ENCODE assay signal across 16 cellular contexts in the genomic region with DNA sequence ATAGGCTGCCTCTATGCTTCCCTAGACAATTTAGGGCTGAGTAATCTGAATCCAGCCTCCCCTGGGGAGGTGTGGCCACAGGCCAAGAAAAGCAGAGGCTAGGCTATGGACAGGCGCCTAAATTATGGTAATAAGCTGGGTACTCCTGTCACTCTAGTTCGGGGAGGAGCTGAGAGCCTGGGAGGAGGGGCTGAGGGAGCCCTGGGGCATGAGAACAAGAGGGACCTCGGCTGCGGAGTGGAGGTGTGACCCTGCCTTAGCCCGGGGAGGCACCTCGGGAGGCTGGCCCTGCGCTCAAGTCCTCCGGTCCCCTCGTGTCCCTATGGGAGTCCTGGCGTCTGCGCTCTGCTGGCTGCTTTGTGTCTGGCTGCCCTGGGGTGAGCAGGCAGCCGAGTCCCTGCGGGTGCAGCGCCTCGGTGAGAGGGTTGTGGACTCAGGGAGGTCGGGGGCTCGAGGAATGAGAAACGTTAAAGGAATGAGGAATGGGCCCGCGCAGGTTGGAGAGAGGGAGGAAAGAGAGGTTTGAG. TPM values are rescaled to one million over a fixed set of nuclear protein-coding genes. Genes with fewer than 3 reads are reported as not detected.
DNase-seq lines count a peak whose midpoint lies in the region; ATAC-seq and TF ChIP-seq lines count a peak whose summit lies in the region.
"Had no signal": no experiment of that assay in that cellular context is flagged by ENCODE, and none has a peak within 500 bp of the region (broad histone marks: within the 10 kb centered on the region; RNA-seq: fewer than 3 reads in every experiment).

A gene with protein sequence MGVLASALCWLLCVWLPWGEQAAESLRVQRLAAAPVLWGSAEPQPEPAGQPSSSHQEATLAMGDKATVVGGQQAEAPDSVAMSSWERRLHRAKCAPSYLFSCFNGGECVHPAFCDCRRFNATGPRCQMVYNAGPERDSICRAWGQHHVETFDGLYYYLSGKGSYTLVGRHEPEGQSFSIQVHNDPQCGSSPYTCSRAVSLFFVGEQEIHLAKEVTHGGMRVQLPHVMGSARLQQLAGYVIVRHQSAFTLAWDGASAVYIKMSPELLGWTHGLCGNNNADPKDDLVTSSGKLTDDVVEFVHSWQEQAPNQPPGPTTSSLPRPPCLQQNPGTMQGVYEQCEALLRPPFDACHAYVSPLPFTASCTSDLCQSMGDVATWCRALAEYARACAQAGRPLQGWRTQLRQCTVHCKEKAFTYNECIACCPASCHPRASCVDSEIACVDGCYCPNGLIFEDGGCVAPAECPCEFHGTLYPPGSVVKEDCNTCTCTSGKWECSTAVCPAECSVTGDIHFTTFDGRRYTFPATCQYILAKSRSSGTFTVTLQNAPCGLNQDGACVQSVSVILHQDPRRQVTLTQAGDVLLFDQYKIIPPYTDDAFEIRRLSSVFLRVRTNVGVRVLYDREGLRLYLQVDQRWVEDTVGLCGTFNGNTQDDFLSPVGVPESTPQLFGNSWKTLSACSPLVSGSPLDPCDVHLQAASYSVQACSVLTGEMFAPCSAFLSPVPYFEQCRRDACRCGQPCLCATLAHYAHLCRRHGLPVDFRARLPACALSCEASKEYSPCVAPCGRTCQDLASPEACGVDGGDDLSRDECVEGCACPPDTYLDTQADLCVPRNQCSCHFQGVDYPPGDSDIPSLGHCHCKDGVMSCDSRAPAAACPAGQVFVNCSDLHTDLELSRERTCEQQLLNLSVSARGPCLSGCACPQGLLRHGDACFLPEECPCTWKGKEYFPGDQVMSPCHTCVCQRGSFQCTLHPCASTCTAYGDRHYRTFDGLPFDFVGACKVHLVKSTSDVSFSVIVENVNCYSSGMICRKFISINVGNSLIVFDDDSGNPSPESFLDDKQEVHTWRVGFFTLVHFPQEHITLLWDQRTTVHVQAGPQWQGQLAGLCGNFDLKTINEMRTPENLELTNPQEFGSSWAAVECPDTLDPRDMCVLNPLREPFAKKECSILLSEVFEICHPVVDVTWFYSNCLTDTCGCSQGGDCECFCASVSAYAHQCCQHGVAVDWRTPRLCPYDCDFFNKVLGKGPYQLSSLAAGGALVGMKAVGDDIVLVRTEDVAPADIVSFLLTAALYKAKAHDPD (N-terminal part only) (plus strand): TSS at position 209 of the 527 bp plus-strand sequence. CDS start 114 bp downstream, at position 323.

- no peaks in the 10 kb centered on the region for H3K36me3 Mint-ChIP-seq in neural progenitor cell

- TF ChIP-seq CTCF in cardiac fibroblast (IDR thresholded peaks at IDR 0.05; ENCODE audit: low read depth, low read length) (no peak), neural progenitor cell (IDR thresholded peaks at IDR 0.05) (no peak)

- H4K20me1 ChIP-seq in neural progenitor cell (ENCODE audit: low read depth), result no peaks in the 10 kb centered on the region

- peaks cover 11% of the 10 kb centered on the region for H3K27me3 Mint-ChIP-seq in neural progenitor cell (ENCODE audit: insufficient read depth, low read depth)

- DNase-seq in DMS53 (lab: John Stamatoyannopoulos, UW), result peak; percentile 23
- no peak for DNase-seq in DMS53 treated with DMSO at 0.1 percent for 48 hours (lab: John Stamatoyannopoulos, UW; ENCODE audit: unreplicated experiment)
- DNase-seq in NCI-H2107 (lab: John Stamatoyannopoulos, UW), result peak; percentile 74
- DNase-seq in cardiac fibroblast (ENCODE audit: low read depth in 2 of 2), result peak; percentile 8 to 25
- peak; percentile 86 for DNase-seq in neural progenitor cell (ENCODE audit: low spot score)
- DNase-seq: activated B cell treated with CpG ODN at 0.5 μM for 24 hours; activated naive CD4-positive, alpha-beta T cell treated with anti-CD3 and anti-CD28 coated beads, Interleukin-2, amount 50 U/mL, for 16 hours; effector memory CD4-positive, alpha-beta T cell; KG1 had no signal

- no peak within 1 kb of the TSS for H3K9ac ChIP-seq in neural progenitor cell

- ATAC-seq in HG03521 (IDR thresholded peaks at IDR 0.05; ENCODE audit: unreplicated experiment) (no peak), GM19455 (IDR thresholded peaks at IDR 0.05; ENCODE audit: unreplicated experiment) (no peak), HG03442 (IDR thresholded peaks at IDR 0.05; ENCODE audit: unreplicated experiment) (no peak)
- ATAC-seq: Panc1 had no signal

- no peak within 1 kb of the TSS for H3K27ac ChIP-seq in neural progenitor cell
- H3K27ac ChIP-seq: 22Rv1, pancreas, upper lobe of left lung had no signal

- H3K4me3 Mint-ChIP-seq in neural progenitor cell, result peak within 1 kb of the TSS; percentile 76
- H3K4me3 Mint-ChIP-seq: activated B cell treated with CpG ODN at 0.5 μM for 24 hours had no signal

- H3K4me1 ChIP-seq in neural progenitor cell, result peaks cover 9% of the 10 kb centered on the region

- H3K4me1 Mint-ChIP-seq in neural progenitor cell, result peaks cover 18% of the 10 kb centered on the region
- H3K4me1 Mint-ChIP-seq: activated B cell treated with CpG ODN at 0.5 μM for 24 hours had no signal

- no peaks in the 10 kb centered on the region for H3K9me3 Mint-ChIP-seq in neural progenitor cell
- H3K9me3 Mint-ChIP-seq: activated B cell treated with CpG ODN at 0.5 μM for 24 hours had no signal

- peak within 1 kb of the TSS; percentile 84 for H3K27ac Mint-ChIP-seq in neural progenitor cell
- H3K27ac Mint-ChIP-seq: activated B cell treated with CpG ODN at 0.5 μM for 24 hours had no signal

- H3F3A ChIP-seq in neural progenitor cell (ENCODE audit: low read depth), result no peaks in the 10 kb centered on the region

- H3K27me3 ChIP-seq in neural progenitor cell, result peaks cover 58% of the 10 kb centered on the region
- H3K27me3 ChIP-seq: pancreas had no signal

- no peaks in the 10 kb centered on the region for H3K36me3 ChIP-seq in neural progenitor cell
- H3K36me3 ChIP-seq: pancreas, upper lobe of left lung had no signal

- peak within 1 kb of the TSS; percentile 78 for H3K4me2 ChIP-seq in neural progenitor cell

- H2AFZ ChIP-seq in neural progenitor cell (replicated peaks), result peak within 1 kb of the TSS; percentile 87

- no peaks in the 10 kb centered on the region for H3K79me2 ChIP-seq in neural progenitor cell (ENCODE audit: low read depth)

- no peaks in the 10 kb centered on the region for H3K9me3 ChIP-seq in neural progenitor cell (ENCODE audit: low read depth)
- H3K9me3 ChIP-seq: pancreas, upper lobe of left lung had no signal

- H3K4me3 ChIP-seq in cardiac fibroblast (replicated peaks in 1 of 2; ENCODE audit: low read depth in 2 of 2, low read length in 2 of 2) (no peak within 1 kb of the TSS), neural progenitor cell (peak within 1 kb of the TSS; percentile 39)
- H3K4me3 ChIP-seq: pancreas, upper lobe of left lung had no signal

RNA-seq across cellular contexts. Expression of the gene that starts here (rescaled TPM):
- 0.34 and 42.1 TPM in 2 replicates for total RNA-seq in neural progenitor cell (ENCODE audit: low replicate concordance)
- total RNA-seq: activated B cell treated with CpG ODN at 0.5 μM for 24 hours, pancreas, upper lobe of left lung had no signal
